In genomic region chrX:19881559-19881958, GRCh38 we compare ENCODE assay signal across 33 cellular contexts. TPM values are rescaled to one million over a fixed set of nuclear protein-coding genes. Genes with fewer than 3 reads are reported as not detected.
DNase-seq lines count a peak whose midpoint lies in the region; ATAC-seq, FAIRE-seq and TF ChIP-seq lines count a peak whose summit lies in the region.
"Had no signal": no experiment of that assay in that cellular context is flagged by ENCODE, and none has a peak within 500 bp of the region (broad histone marks: within the 10 kb centered on the region; RNA-seq: fewer than 3 reads in every experiment).

No MANE protein-coding gene starts in this region.

- no TSS peak for BruUV-seq in GM12878 (replicated peaks; lab: Mats Ljungman, UMichigan)

- peaks cover 25 to 62% (median 51%) of the 10 kb centered on the region in 4 donors for H3K4me1 Mint-ChIP-seq in CD4-positive, CD25-positive, alpha-beta regulatory T cell
- H3K4me1 Mint-ChIP-seq in natural killer cell treated with Interleukin-12 subunit alpha and Interleukin-12 subunit beta and Interleukin-15 and Interleukin-18, amount 100 ng/mL, for 72 hours (ENCODE audit: low read depth in 2 of 2) = peaks cover 62 to 69% of the 10 kb centered on the region in 2 donors

- H3K27me3 ChIP-seq in CD4-positive, CD25-positive, alpha-beta regulatory T cell (ENCODE audit: control insufficient read depth, insufficient read depth, low read length) = no peaks in the 10 kb centered on the region
- H3K27me3 ChIP-seq in GM12878 (replicated peaks in 1 of 2; ENCODE audit: control insufficient read depth in 2 of 2, insufficient read depth in 2 of 2, low read length in 1 of 2) = no peaks in the 10 kb centered on the region
- H3K27me3 ChIP-seq: esophagus squamous epithelium, foreskin keratinocyte, heart right ventricle, right lobe of liver, tibial artery had no signal

- H3K27ac ChIP-seq in CD4-positive, CD25-positive, alpha-beta regulatory T cell (ENCODE audit: insufficient read depth, low read length, poor library complexity, severe bottlenecking) = no peak overlapping the region
- H3K27ac ChIP-seq in HEK293 (ENCODE audit: extremely low read depth, low read depth, low read length) (no peak overlapping the region), GM12878 (ENCODE audit: control insufficient read depth, insufficient read depth) (peak overlapping the region; percentile 21; the same call in 1 of the 2 replicates), RWPE1 (no peak overlapping the region)
- H3K27ac ChIP-seq: esophagus squamous epithelium, foreskin keratinocyte, heart right ventricle, prostate gland, right lobe of liver, tibial artery, VCaP had no signal

- POLR2A ChIA-PET in HEK293 (lab: Yijun Ruan, JAX) = no interaction called here
- POLR2A ChIA-PET in GM12878 (lab: Charles Lee) = interaction anchor here (0.9 to 2.7 kb wide), 4 partner anchors 10 to 105 kb away, joined by 3 to 19 read pairs (median 5); no protein-coding TSS in a partner anchor
- POLR2A ChIA-PET in RWPE1 (lab: Yijun Ruan, JAX; ENCODE audit: low non-redundant PET) = no interaction called here

- CTCF ChIA-PET in HEK293 (lab: Yijun Ruan, JAX) = interaction anchor here (0.7 to 1.3 kb wide), 4 partner anchors 118 to 592 kb away, joined by 3 to 6 read pairs (median 4); no protein-coding TSS in a partner anchor
- CTCF ChIA-PET in GM12878 (lab: Yijun Ruan, JAX) = interaction anchor here (0.9 to 1.3 kb wide), 5 partner anchors 10 to 134 kb away, joined by 3 to 5 read pairs (median 3); no protein-coding TSS in a partner anchor
- CTCF ChIA-PET in RWPE1 (lab: Yijun Ruan, JAX) = no interaction called here

- H3K9me3 ChIP-seq in CD4-positive, CD25-positive, alpha-beta regulatory T cell (ENCODE audit: control insufficient read depth in 2 of 2, low read length in 2 of 2) = no peaks in the 10 kb centered on the region
- no peaks in the 10 kb centered on the region for H3K9me3 ChIP-seq in HEK293 (ENCODE audit: control insufficient read depth, insufficient read depth, low read depth, low read length)
- H3K9me3 ChIP-seq in GM12878 (replicated peaks; ENCODE audit: control insufficient read depth, insufficient read depth, low read length) = no peaks in the 10 kb centered on the region
- H3K9me3 ChIP-seq: esophagus squamous epithelium, heart right ventricle, prostate gland, right lobe of liver, tibial artery had no signal

- H3K27ac Mint-ChIP-seq in CD4-positive, CD25-positive, alpha-beta regulatory T cell = peak overlapping the region in 2 of 3 donors; percentile 40 to 70
- H3K27ac Mint-ChIP-seq in natural killer cell treated with Interleukin-12 subunit alpha and Interleukin-12 subunit beta and Interleukin-15 and Interleukin-18, amount 100 ng/mL, for 72 hours = peak overlapping the region; percentile 7 to 19
- H3K27ac Mint-ChIP-seq: activated CD4-positive, alpha-beta T cell treated with anti-CD3 and anti-CD28 coated beads, Interleukin-2, amount 10 ng/mL, durations not matched to agents 7 days and 5 days had no signal

- in situ Hi-C loops in GM12878 (cut with MboI) = loop anchor here (25.0 kb wide), 1 partner anchor 519 kb away; no protein-coding TSS in a partner anchor

- intact Hi-C loops in GM12878 (cut with micrococcal nuclease; ENCODE audit: unreplicated experiment) = loop anchor here (5.0 to 10.0 kb wide), 4 partner anchors 34 to 537 kb away; partner anchors contain the start of gene PDHA1

- DNase-seq in CD4-positive, CD25-positive, alpha-beta regulatory T cell = no peak
- DNase-seq in GM12878 (ENCODE audit: low read depth, low spot score) = no peak
- no peak for DNase-seq in natural killer cell treated with Interleukin-12 subunit alpha and Interleukin-12 subunit beta and Interleukin-15 and Interleukin-18, amount 100 ng/mL, for 72 hours (ENCODE audit: low spot score)
- no peak for DNase-seq in NCI-H1105 (lab: John Stamatoyannopoulos, UW)
- no peak for DNase-seq in activated CD4-positive, CD25-positive, alpha-beta regulatory T cell treated with anti-CD3 and anti-CD28 coated beads, Interleukin-2, amount 50 U/mL, for 72 hours
- DNase-seq in RWPE1 (ENCODE audit: low spot score) = no peak
- DNase-seq: activated CD4-positive, alpha-beta T cell treated with anti-CD3 and anti-CD28 coated beads, Interleukin-2, amount 10 ng/mL, durations not matched to agents 7 days and 5 days; activated gamma-delta T cell treated with Interleukin-2 at 50 U/mL for 16 hours; activated T-cell treated with anti-CD3 and anti-CD28 coated beads, Interleukin-2, amount 50 U/mL, for 4 hours; central memory CD4-positive, alpha-beta T cell; dermis blood vessel endothelial cell; esophagus squamous epithelium; foreskin keratinocyte; heart right ventricle; KG1; kidney; left ventricle myocardium superior; MM.1S; NCI-H1417; NCI-H2029 treated with DMSO at 0.1 percent for 48 hours; NCI-H526 treated with DMSO at 0.1 percent for 48 hours; NK-92 treated with Interleukin-12 subunit alpha and Interleukin-12 subunit beta, amount 100 ng/mL, for 24 hours; occipital lobe; PC-3; right lobe of liver; T-helper 9 cell; tibial artery had no signal

- H3K9me3 Mint-ChIP-seq in CD4-positive, CD25-positive, alpha-beta regulatory T cell = no peaks in the 10 kb centered on the region
- H3K9me3 Mint-ChIP-seq in natural killer cell treated with Interleukin-12 subunit alpha and Interleukin-12 subunit beta and Interleukin-15 and Interleukin-18, amount 100 ng/mL, for 72 hours = no peaks in the 10 kb centered on the region
- H3K9me3 Mint-ChIP-seq: activated CD4-positive, alpha-beta T cell treated with anti-CD3 and anti-CD28 coated beads, Interleukin-2, amount 10 ng/mL, durations not matched to agents 7 days and 5 days; activated T-cell treated with anti-CD3 and anti-CD28 coated beads, Interleukin-2, amount 50 U/mL, for 4 hours had no signal

- ATAC-seq in CD4-positive, CD25-positive, alpha-beta regulatory T cell (ENCODE audit: low read depth in 2 of 2) = no peak
- ATAC-seq in GM12878 (no peak), HG03521 (IDR thresholded peaks at IDR 0.05; ENCODE audit: unreplicated experiment) (no peak)
- ATAC-seq in natural killer cell treated with Interleukin-12 subunit alpha and Interleukin-12 subunit beta and Interleukin-15 and Interleukin-18, amount 100 ng/mL, for 72 hours = no peak
- ATAC-seq: activated T-cell treated with anti-CD3 and anti-CD28 coated beads, Interleukin-2, amount 50 U/mL, for 4 hours; foreskin keratinocyte; heart right ventricle; left ventricle myocardium superior; PC-3; right lobe of liver; SK-N-SH treated with all-trans-retinoic acid at 6 μM for 48 hours had no signal

- no peak overlapping the region for H3K4me3 ChIP-seq in CD4-positive, CD25-positive, alpha-beta regulatory T cell (ENCODE audit: low read depth, low read length)
- H3K4me3 ChIP-seq in HEK293 (ENCODE audit: low read depth, low read length) = no peak overlapping the region
- peak overlapping the region; percentile 83; the same call in 1 of the 2 replicates for H3K4me3 ChIP-seq in GM12878
- H3K4me3 ChIP-seq: esophagus squamous epithelium, heart right ventricle, prostate gland, right lobe of liver, tibial artery had no signal

- TF ChIP-seq POLR2A in GM12878 (IDR thresholded peaks at IDR 0.05; ENCODE audit: low read depth, low read length) = no peak

- H3K27me3 Mint-ChIP-seq in CD4-positive, CD25-positive, alpha-beta regulatory T cell = peaks cover 10% of the 10 kb centered on the region
- peaks cover 0 to 3% of the 10 kb centered on the region in 2 donors for H3K27me3 Mint-ChIP-seq in natural killer cell treated with Interleukin-12 subunit alpha and Interleukin-12 subunit beta and Interleukin-15 and Interleukin-18, amount 100 ng/mL, for 72 hours
- H3K27me3 Mint-ChIP-seq: activated CD4-positive, alpha-beta T cell treated with anti-CD3 and anti-CD28 coated beads, Interleukin-2, amount 10 ng/mL, durations not matched to agents 7 days and 5 days had no signal

- peak overlapping the region; percentile 52 for H3K4me2 ChIP-seq in GM12878 (ENCODE audit: control insufficient read depth, insufficient read depth)

- 49% methylated on average over 4 of the region's 4 CpGs for WGBS in GM12878 (ENCODE audit: insufficient coverage, insufficient replicate concordance, low lambda C conversion rate, missing lambda C conversion rate)

- SMC1A ChIA-PET in GM12878 (lab: Charles Lee; ENCODE audit: uncharacterized antibody, unreplicated experiment) = interaction anchor here (0.6 to 4.3 kb wide), 13 partner anchors 10 to 150 kb away, joined by 3 to 37 read pairs (median 5); no protein-coding TSS in a partner anchor

- peaks cover 4% of the 10 kb centered on the region for H3K36me3 Mint-ChIP-seq in CD4-positive, CD25-positive, alpha-beta regulatory T cell
- no peaks in the 10 kb centered on the region for H3K36me3 Mint-ChIP-seq in natural killer cell treated with Interleukin-12 subunit alpha and Interleukin-12 subunit beta and Interleukin-15 and Interleukin-18, amount 100 ng/mL, for 72 hours

- H3K4me3 Mint-ChIP-seq in CD4-positive, CD25-positive, alpha-beta regulatory T cell = peak overlapping the region in 1 of 4 donors; percentile 9
- peak overlapping the region; percentile 35 for H3K4me3 Mint-ChIP-seq in natural killer cell treated with Interleukin-12 subunit alpha and Interleukin-12 subunit beta and Interleukin-15 and Interleukin-18, amount 100 ng/mL, for 72 hours
- H3K4me3 Mint-ChIP-seq: activated CD4-positive, alpha-beta T cell treated with anti-CD3 and anti-CD28 coated beads, Interleukin-2, amount 10 ng/mL, durations not matched to agents 7 days and 5 days; activated T-cell treated with anti-CD3 and anti-CD28 coated beads, Interleukin-2, amount 50 U/mL, for 4 hours had no signal

- H3K4me1 ChIP-seq in CD4-positive, CD25-positive, alpha-beta regulatory T cell (ENCODE audit: control insufficient read depth, insufficient read depth, low read length, poor library complexity, severe bottlenecking) = peaks cover 10% of the 10 kb centered on the region
- peaks cover 2% of the 10 kb centered on the region; the same call in 1 of the 2 replicates for H3K4me1 ChIP-seq in HEK293 (ENCODE audit: control insufficient read depth, insufficient read depth, low read length)
- H3K4me1 ChIP-seq in GM12878 (ENCODE audit: control insufficient read depth, insufficient read depth, low read length) = peaks cover 13% of the 10 kb centered on the region
- H3K4me1 ChIP-seq: foreskin keratinocyte, prostate gland, right lobe of liver had no signal

- TF ChIP-seq RAD21 in GM12878 (IDR thresholded peaks at IDR 0.05; ENCODE audit: insufficient read depth, low read depth, low read length) = no peak

- no peaks in the 10 kb centered on the region for H3K36me3 ChIP-seq in CD4-positive, CD25-positive, alpha-beta regulatory T cell (ENCODE audit: control insufficient read depth, insufficient read depth, low read length)
- H3K36me3 ChIP-seq in HEK293 (ENCODE audit: control insufficient read depth in 2 of 2, insufficient read depth in 1 of 2, low read length in 2 of 2) (no peaks in the 10 kb centered on the region), GM12878 (ENCODE audit: control insufficient read depth in 2 of 2, insufficient read depth in 2 of 2, low read length in 1 of 2) (peaks cover 0 to 2% of the 10 kb centered on the region in 2 experiments; a peak in 1 of 4 replicates)
- H3K36me3 ChIP-seq: esophagus squamous epithelium, heart right ventricle, prostate gland, right lobe of liver, tibial artery had no signal

- no peak overlapping the region for H2AFZ ChIP-seq in GM12878 (ENCODE audit: control insufficient read depth, low read depth, low read length)

- FAIRE-seq in GM12878 (lab: Jason Lieb, UNC) = no peak
- FAIRE-seq: HTR-8/SVneo, kidney had no signal

- peaks cover 95% of the 10 kb centered on the region for H3K79me2 ChIP-seq in GM12878 (ENCODE audit: control insufficient read depth, insufficient read depth, low read length)

- RAD21 ChIA-PET in GM12878 (lab: Charles Lee; ENCODE audit: unreplicated experiment) = interaction anchor here (1.0 to 5.4 kb wide), 8 partner anchors 10 to 138 kb away, joined by 3 to 33 read pairs (median 4); no protein-coding TSS in a partner anchor

- H3K9ac ChIP-seq in GM12878 (ENCODE audit: control insufficient read depth, insufficient read depth, low read length) = no peak overlapping the region

- no peak for TF ChIP-seq EP300 in GM12878 (IDR thresholded peaks at IDR 0.05; ENCODE audit: borderline replicate concordance in 1 of 2, control insufficient read depth in 1 of 2, low read depth in 2 of 2, low read length in 2 of 2)

- H4K20me1 ChIP-seq in GM12878 (ENCODE audit: control insufficient read depth, insufficient read depth) = peaks cover 2% of the 10 kb centered on the region; the same call in 1 of the 2 replicates

- TF ChIP-seq CTCF in HEK293 (tag by site-specific recombination; IDR thresholded peaks at IDR 0.05) (no peak), GM12878 (IDR thresholded peaks at IDR 0.05 in 2 of 3, conservative IDR thresholded peaks at IDR 0.05 in 1 of 3; ENCODE audit: control insufficient read depth in 2 of 3, extremely low read depth in 1 of 3, insufficient read depth in 1 of 3, low read depth in 3 of 3, low read length in 3 of 3) (no peak), RWPE1 (conservative IDR thresholded peaks at IDR 0.05; ENCODE audit: low read depth) (no peak)

RNA-seq across cellular contexts. Expression of gene SH3KBP1, which starts 5.8 kb away (rescaled TPM):
- total RNA-seq in CD4-positive, CD25-positive, alpha-beta regulatory T cell = 169 TPM
- polyA plus RNA-seq in CD4-positive, CD25-positive, alpha-beta regulatory T cell = 100 to 1,000 TPM; 161 to 185 (median 176) TPM
- total RNA-seq in GM12878 (2013; cell fraction: nucleolus; rRNA removed) = 127 and 135 TPM in 2 replicates
- 62.9 and 64.1 TPM in 2 replicates for total RNA-seq in GM12878 (2014; rRNA removed)
- total RNA-seq in GM12878 (2014; rRNA removed; fragmentation: Illumina TruSeq; extraction: Trizol) = 93.8 and 97.0 TPM in 2 replicates
- 133 and 147 TPM in 2 replicates for total RNA-seq in GM12878 (2021)
- 47.8 TPM for polyA plus RNA-seq in GM12878 (2011; ENCODE audit: low read depth)
- polyA plus RNA-seq in GM12878 (2011; rRNA removed) = 196 and 229 TPM in 2 replicates
- 102 and 107 TPM in 2 replicates for polyA plus RNA-seq in GM12878 (2011; cell fraction: cytosol; rRNA removed)
- 109 and 117 TPM in 2 replicates for polyA plus RNA-seq in GM12878 (2011; cell fraction: nucleus; rRNA removed)
- 97.8 and 124 TPM in 2 replicates for polyA plus RNA-seq in GM12878 (2012)
- 138 and 150 TPM in 2 replicates for polyA plus RNA-seq in GM12878 (2014; fragmentation: Illumina TruSeq; extraction: Trizol)
- polyA plus RNA-seq in GM12878 (2014; fragmentation: Nextera tagmentation; extraction: Ambion mirVana) = 10 to 100 TPM; 19.4 to 29.4 TPM
- 77.0 and 88.7 TPM in 2 replicates for polyA plus RNA-seq in GM12878 (2014; rRNA removed)
- 100 to 1,000 TPM; 202 to 208 TPM for polyA plus RNA-seq in GM12878 (2016; fragmentation: Nextera tagmentation; extraction: Ambion mirVana)
- polyA minus RNA-seq in GM12878 (2011; rRNA and poly(A)+ RNA removed) = 189 and 277 TPM in 2 replicates
- polyA minus RNA-seq in GM12878 (2011; cell fraction: cytosol; rRNA and poly(A)+ RNA removed) = 51.5 and 57.2 TPM in 2 replicates
- polyA minus RNA-seq in GM12878 (2011; cell fraction: nucleus; rRNA and poly(A)+ RNA removed) = 31.6 and 79.4 TPM in 2 replicates
- total RNA-seq in natural killer cell treated with Interleukin-12 subunit alpha and Interleukin-12 subunit beta and Interleukin-15 and Interleukin-18, amount 100 ng/mL, for 72 hours = 10 to 100 TPM; 68.5 to 83.4 TPM
